Comparison of ENCODE assay signal across 9 cellular contexts in genomic region chr11:14308114-14308896, GRCh38. TPM values are rescaled to one million over a fixed set of nuclear protein-coding genes. Genes with fewer than 3 reads are reported as not detected.
DNase-seq lines count a peak whose midpoint lies in the region; ATAC-seq and TF ChIP-seq lines count a peak whose summit lies in the region.
"Had no signal": no experiment of that assay in that cellular context is flagged by ENCODE, and none has a peak within 500 bp of the region (broad histone marks: within the 10 kb centered on the region; RNA-seq: fewer than 3 reads in every experiment).

No MANE protein-coding gene starts in this region.

- H3K4me3 Mint-ChIP-seq in activated T-cell treated with anti-CD3 and anti-CD28 coated beads, Interleukin-2, amount 50 U/mL, for 72 hours, result no peak overlapping the region
- H3K4me3 Mint-ChIP-seq: dendritic cell treated with granulocyte-macrophage colony-stimulating factor and Interleukin-4, amounts not matched to agents 40 ng/mL and 50 ng/mL, for 4 days had no signal

- H3K36me3 Mint-ChIP-seq in activated T-cell treated with anti-CD3 and anti-CD28 coated beads, Interleukin-2, amount 50 U/mL, for 72 hours (ENCODE audit: insufficient read depth in 2 of 2), result no peaks in the 10 kb centered on the region

- no peaks in the 10 kb centered on the region for H3K9me3 Mint-ChIP-seq in activated T-cell treated with anti-CD3 and anti-CD28 coated beads, Interleukin-2, amount 50 U/mL, for 72 hours
- H3K9me3 Mint-ChIP-seq: dendritic cell treated with granulocyte-macrophage colony-stimulating factor and Interleukin-4, amounts not matched to agents 40 ng/mL and 50 ng/mL, for 4 days had no signal

- DNase-seq in activated T-cell treated with anti-CD3 and anti-CD28 coated beads, Interleukin-2, amount 50 U/mL, for 72 hours, result no peak
- DNase-seq in activated T-cell treated with anti-CD3 and anti-CD28 coated beads for 4 hours, result no peak
- DNase-seq in NCI-H524 treated with DMSO at 0.1 percent for 48 hours (lab: John Stamatoyannopoulos, UW), result peak; percentile 21
- peak; percentile 68 to 70 for DNase-seq in cardiac fibroblast (ENCODE audit: low read depth in 2 of 2)
- peak; percentile 62 to 66 for DNase-seq in lung microvascular endothelial cell (ENCODE audit: low read depth in 2 of 2)
- no peak for DNase-seq in inferior parietal cortex (ENCODE audit: extremely low spot score)
- DNase-seq in GDM1 (lab: John Stamatoyannopoulos, UW), result no peak

- H3K27me3 Mint-ChIP-seq in activated T-cell treated with anti-CD3 and anti-CD28 coated beads, Interleukin-2, amount 50 U/mL, for 72 hours (ENCODE audit: low read depth), result no peaks in the 10 kb centered on the region

- peaks cover 21% of the 10 kb centered on the region for H3K4me1 Mint-ChIP-seq in activated T-cell treated with anti-CD3 and anti-CD28 coated beads, Interleukin-2, amount 50 U/mL, for 72 hours (ENCODE audit: low read depth)

- no peak overlapping the region for H3K4me3 ChIP-seq in cardiac fibroblast (replicated peaks in 1 of 2; ENCODE audit: low read depth in 2 of 2, low read length in 2 of 2)

- no peak overlapping the region for H3K27ac Mint-ChIP-seq in activated T-cell treated with anti-CD3 and anti-CD28 coated beads, Interleukin-2, amount 50 U/mL, for 72 hours
- H3K27ac Mint-ChIP-seq: dendritic cell treated with granulocyte-macrophage colony-stimulating factor and Interleukin-4, amounts not matched to agents 40 ng/mL and 50 ng/mL, for 4 days had no signal

- TF ChIP-seq CTCF in cardiac fibroblast (IDR thresholded peaks at IDR 0.05; ENCODE audit: low read depth, low read length), result peak; percentile 69

- ATAC-seq in activated T-cell treated with anti-CD3 and anti-CD28 coated beads, Interleukin-2, amount 50 U/mL, for 72 hours (replicated peaks in 1 of 2), result peak; percentile 66 to 69
- peak; percentile 44 for ATAC-seq in HG02852 (IDR thresholded peaks at IDR 0.05; ENCODE audit: unreplicated experiment)

RNA-seq across cellular contexts. Expression of gene RRAS2, which starts 50.7 kb away (rescaled TPM):
- 10 to 100 TPM; 59.2 to 64.2 TPM for total RNA-seq in activated T-cell treated with anti-CD3 and anti-CD28 coated beads, Interleukin-2, amount 50 U/mL, for 72 hours
- total RNA-seq in lung microvascular endothelial cell, result 96.5 and 119 TPM in 2 replicates

Comparison
In these comparisons a context has a peak if more than half of its experiments do, and no peak if none do; other contexts are left out.
1. DNase-seq: peak in NCI-H524 treated with DMSO at 0.1 percent for 48 hours (single experiment), cardiac fibroblast (2 of 2) and lung microvascular endothelial cell (2 of 2); none in activated T-cell treated with anti-CD3 and anti-CD28 coated beads, Interleukin-2, amount 50 U/mL, for 72 hours (0 of 2), activated T-cell treated with anti-CD3 and anti-CD28 coated beads for 4 hours (single experiment), inferior parietal cortex (single experiment) and GDM1 (single experiment).